8 cellular contexts compared by ENCODE assay signal in the genomic region with DNA sequence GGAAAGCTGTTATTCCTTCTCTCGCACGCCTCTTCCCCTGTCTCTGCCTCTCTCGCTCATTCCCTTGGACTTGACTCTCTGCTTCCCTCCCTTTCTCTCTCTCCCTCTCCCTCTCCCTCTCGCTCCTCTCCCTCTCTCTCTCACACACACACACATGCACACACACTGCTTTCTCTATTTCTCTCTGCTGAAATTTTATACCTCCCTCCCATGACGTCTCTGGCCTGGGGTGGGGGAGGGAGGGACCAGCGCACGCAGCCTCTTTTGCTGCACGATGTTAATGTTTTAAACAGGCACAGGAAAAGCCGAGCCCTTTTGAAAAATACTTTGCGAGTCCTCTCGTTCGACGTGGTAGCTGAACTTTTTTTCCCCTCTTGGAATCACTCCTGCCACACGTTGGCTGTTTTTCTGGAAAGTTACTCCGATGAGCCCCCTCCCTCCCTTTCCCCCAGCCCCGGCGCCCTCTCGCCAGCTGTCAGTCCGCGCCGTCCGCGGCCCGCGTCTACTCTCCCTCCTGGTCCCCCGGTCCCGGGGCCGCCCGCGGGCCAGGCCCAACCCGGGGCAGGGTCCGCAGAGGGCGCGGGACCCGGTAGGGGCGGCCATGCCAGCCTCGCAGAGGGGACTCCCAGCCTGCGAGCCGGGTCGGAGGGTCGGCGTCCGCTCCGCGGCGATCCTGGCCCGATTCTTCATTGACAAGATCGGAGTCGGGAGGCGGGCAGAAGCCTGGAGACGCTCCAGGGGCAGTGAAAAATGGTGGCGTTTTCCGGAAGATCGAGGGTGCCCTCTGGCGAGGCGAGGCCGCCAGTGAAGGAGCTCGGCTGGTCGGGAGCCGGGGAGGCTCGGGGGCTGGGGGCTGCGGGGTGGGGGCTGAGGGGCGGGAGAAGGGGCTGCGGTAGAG. TPM values are rescaled to one million over a fixed set of nuclear protein-coding genes. Genes with fewer than 3 reads are reported as not detected.
DNase-seq lines count a peak whose midpoint lies in the region; ATAC-seq, FAIRE-seq and TF ChIP-seq lines count a peak whose summit lies in the region.

A gene (minus strand): TSS at position 170 of the 898 bp plus-strand sequence. CDS start 1,102 bp downstream, outside the sequence.

- peak; percentile 82 for FAIRE-seq in GM12891 (lab: Jason Lieb, UNC)

- DNase-seq in GM12891 (ENCODE audit: insufficient read length, low spot score) (peak; percentile 63), NCI-H446 (lab: John Stamatoyannopoulos, UW) (peak; percentile 66 to 84), cerebellum (ENCODE audit: low spot score) (peak; percentile 71), kidney glomerular epithelial cell (lab: John Stamatoyannopoulos, UW) (peak; percentile 89)
- peak; percentile 58 to 67 for DNase-seq in activated CD4-positive, alpha-beta T cell treated with anti-CD3 and anti-CD28 coated beads for 24 hours (ENCODE audit: low read depth in 2 of 2)
- DNase-seq in stimulated activated CD4-positive, alpha-beta T cell treated with anti-CD3 and anti-CD28 coated beads, Interleukin-12 subunit alpha, Interleukin-12 subunit beta, amount 100 ng/mL, for 48 hours (ENCODE audit: low read depth in 2 of 3, low spot score in 1 of 3), result peak; percentile 53 to 68 (median 63)

- peak; percentile 45 for ATAC-seq in HG03139 (IDR thresholded peaks at IDR 0.05; ENCODE audit: unreplicated experiment)
- ATAC-seq in GM21367 (IDR thresholded peaks at IDR 0.05; ENCODE audit: unreplicated experiment), result no peak

- no peak for TF ChIP-seq POLR2A in GM12891 (IDR thresholded peaks at IDR 0.05; ENCODE audit: low read depth, low read length)

TF ChIP-seq in GM12891, 5 proteins besides CTCF, POLR2A, EP300 and RAD21:
- no peak for TF ChIP-seq POU2F2 (IDR thresholded peaks at IDR 0.05; ENCODE audit: low read depth, low read length)
- TF ChIP-seq TAF1 (IDR thresholded peaks at IDR 0.05; ENCODE audit: low read depth, low read length), result no peak
- TF ChIP-seq PAX5 (IDR thresholded peaks at IDR 0.05; ENCODE audit: insufficient read depth, low read length, severe bottlenecking), result no peak
- TF ChIP-seq SPI1 (IDR thresholded peaks at IDR 0.05; ENCODE audit: low read depth, low read length), result no peak
- no peak for TF ChIP-seq POLR2AphosphoS5 (IDR thresholded peaks at IDR 0.05; ENCODE audit: low read depth, low read length)
TF ChIP-seq in GM12891: peak in this region for 0.

RNA-seq across cellular contexts. Expression of the gene that starts here (rescaled TPM):
- 1.1 TPM for polyA plus RNA-seq in GM12891 (2012; ENCODE audit: low read depth, missing spikeins)
- 23.0 TPM for total RNA-seq in cerebellum
